ENCODE assay signal across 8 cellular contexts in genomic region chr3:4494807-4495200, GRCh38. TPM values are rescaled to one million over a fixed set of nuclear protein-coding genes. Genes with fewer than 3 reads are reported as not detected.
DNase-seq lines count a peak whose midpoint lies in the region; ATAC-seq and TF ChIP-seq lines count a peak whose summit lies in the region.

No MANE protein-coding gene starts in this region.

- H3K36me3 ChIP-seq in right atrium auricular region: peaks cover 4% of the 10 kb centered on the region

- H3K27ac Mint-ChIP-seq in immature natural killer cell: peak overlapping the region; percentile 83 to 93 (median 84)

- peaks cover 0 to 35% of the 10 kb centered on the region in 2 donors for H3K4me1 ChIP-seq in right atrium auricular region

- peaks cover 2 to 10% (median 3%) of the 10 kb centered on the region in 3 donors for H3K27me3 Mint-ChIP-seq in immature natural killer cell (ENCODE audit: low read depth in 3 of 3)

- no peak for ATAC-seq in left cardiac atrium
- no peak for ATAC-seq in HG03025 (IDR thresholded peaks at IDR 0.05; ENCODE audit: low FRiP score, unreplicated experiment)

- no peak for DNase-seq in right atrium auricular region (ENCODE audit: low spot score)
- no peak for DNase-seq in left cardiac atrium
- peak; percentile 84 for DNase-seq in OCI-M1 (lab: John Stamatoyannopoulos, UW)
- no peak for DNase-seq in immature natural killer cell
- no peak for DNase-seq in pons (ENCODE audit: low spot score)
- DNase-seq in GDM1 (lab: John Stamatoyannopoulos, UW): no peak
- DNase-seq in HPDE6-E6E7 (ENCODE audit: extremely low spot score): no peak

- no peaks in the 10 kb centered on the region for H3K9me3 ChIP-seq in right atrium auricular region

- H3K9me3 Mint-ChIP-seq in immature natural killer cell: no peaks in the 10 kb centered on the region

- H3K4me3 Mint-ChIP-seq in immature natural killer cell: peak overlapping the region; percentile 96 to 99 (median 98)

- no peak for TF ChIP-seq CTCF in right atrium auricular region (IDR thresholded peaks at IDR 0.05)

- peaks cover 0 to 15% (median 8%) of the 10 kb centered on the region in 3 donors for H3K36me3 Mint-ChIP-seq in immature natural killer cell

- peak overlapping the region; percentile 85 to 87 for H3K4me3 ChIP-seq in right atrium auricular region

- intact Hi-C loops in left cardiac atrium (cut with DNase I): loop anchor here in 1 of 2 donors (5.0 to 10.0 kb wide), 2 partner anchors 87 to 140 kb away; no protein-coding TSS in a partner anchor

- H3K27ac ChIP-seq in right atrium auricular region: peak overlapping the region; percentile 92

- no peaks in the 10 kb centered on the region for H3K27me3 ChIP-seq in right atrium auricular region

- peaks cover 40 to 43% of the 10 kb centered on the region in 2 donors for H3K4me1 Mint-ChIP-seq in immature natural killer cell

RNA-seq across cellular contexts. Expression of gene ITPR1, which starts 1.7 kb away (rescaled TPM):
- total RNA-seq in right atrium auricular region (10 to 100 TPM; 36.7 to 42.5 TPM), left cardiac atrium (10 to 100 TPM; 36.8 to 43.8 TPM)
- polyA plus RNA-seq in immature natural killer cell: 10 to 100 TPM in 1 of 3 donors, 1 to 10 TPM in 2; 3.0 to 14.7 (median 7.6) TPM

RNA-seq across cellular contexts. Expression of gene SUMF1, which starts 27.7 kb away (rescaled TPM):
- total RNA-seq in right atrium auricular region: 10 to 100 TPM; 12.1 to 22.6 TPM
- total RNA-seq in left cardiac atrium: 10 to 100 TPM; 12.0 to 13.0 TPM
- 10 to 100 TPM; 38.3 to 79.9 (median 43.9) TPM for polyA plus RNA-seq in immature natural killer cell
